Comparison of ENCODE assay signal across 17 cellular contexts in genomic region chr19:31278555-31279435, GRCh38.
DNase-seq lines count a peak whose midpoint lies in the region; ATAC-seq and TF ChIP-seq lines count a peak whose summit lies in the region.
"Had no signal": no experiment of that assay in that cellular context is flagged by ENCODE, and none has a peak within 500 bp of the region (broad histone marks: within the 10 kb centered on the region; RNA-seq: fewer than 3 reads in every experiment).

No MANE protein-coding gene starts in this region.

- TF ChIP-seq RAD21 in IMR-90 (IDR thresholded peaks at IDR 0.05; ENCODE audit: low read length): no peak

- TF ChIP-seq POLR2A in IMR-90 (IDR thresholded peaks at IDR 0.05; ENCODE audit: low read depth, low read length): no peak

- H2AK5ac ChIP-seq in IMR-90 (ENCODE audit: low read depth, low read length) (no peak overlapping the region), neuronal stem cell (ENCODE audit: low read depth, low read length) (peak overlapping the region; percentile 58)

- no peak overlapping the region for H2AK9ac ChIP-seq in IMR-90 (replicated peaks; ENCODE audit: low read depth, low read length, poor library complexity)

- H3K9me1 ChIP-seq in IMR-90 (ENCODE audit: insufficient read depth, low read length): peaks cover 27% of the 10 kb centered on the region

- peak; percentile 55 for DNase-seq in cardiac septum (ENCODE audit: low spot score)
- no peak for DNase-seq in Right ventricle myocardium superior
- DNase-seq in IMR-90: no peak
- no peak for DNase-seq in neuronal stem cell (ENCODE audit: low spot score)
- no peak for DNase-seq in anterior cingulate cortex (lab: John Stamatoyannopoulos, UW)
- DNase-seq in stimulated activated effector memory CD8-positive, alpha-beta T cell treated with anti-CD3 and anti-CD28 coated beads, Interleukin-12 subunit alpha, Interleukin-12 subunit beta, amount 100 ng/mL, for 72 hours (ENCODE audit: low spot score in 2 of 2): no peak
- DNase-seq: 8988T, AML-193, DMS79, H7, KBM-7 had no signal

- H4K20me1 ChIP-seq in IMR-90 (ENCODE audit: insufficient read depth, low read length): peaks cover 46% of the 10 kb centered on the region

- H2BK120ac ChIP-seq in IMR-90 (ENCODE audit: low read depth, low read length) (no peak overlapping the region), neuronal stem cell (ENCODE audit: low read depth, low read length) (peak overlapping the region; percentile 12)

- no peaks in the 10 kb centered on the region for H3K36me3 Mint-ChIP-seq in stimulated activated effector memory CD8-positive, alpha-beta T cell treated with anti-CD3 and anti-CD28 coated beads, Interleukin-12 subunit alpha, Interleukin-12 subunit beta, amount 100 ng/mL, for 72 hours

- H2AFZ ChIP-seq in IMR-90 (replicated peaks; ENCODE audit: low read length, poor library complexity): no peak overlapping the region
- H2AFZ ChIP-seq in neuronal stem cell (ENCODE audit: low read length): no peak overlapping the region
- H2AFZ ChIP-seq: GM23338 had no signal

- POLR2A ChIA-PET in IMR-90 (lab: Charles Lee; ENCODE audit: unreplicated experiment): no interaction called here

- H3K9ac ChIP-seq in IMR-90 (ENCODE audit: low read depth, low read length) (no peak overlapping the region), neuronal stem cell (ENCODE audit: low read depth, low read length, poor library complexity) (no peak overlapping the region)
- H3K9ac ChIP-seq: BLaER1 had no signal

- TF ChIP-seq CTCF in IMR-90 (conservative IDR thresholded peaks at IDR 0.05; ENCODE audit: low read depth, low read length): no peak

- H3K27me3 ChIP-seq in IMR-90 (ENCODE audit: control insufficient read depth, insufficient read depth, low read length): no peaks in the 10 kb centered on the region
- no peaks in the 10 kb centered on the region for H3K27me3 ChIP-seq in neuronal stem cell (ENCODE audit: control insufficient read depth in 3 of 3, insufficient read depth in 3 of 3, low read depth in 1 of 3, low read length in 3 of 3)
- H3K27me3 ChIP-seq: BLaER1 had no signal

- H3K4me3 Mint-ChIP-seq in stimulated activated effector memory CD8-positive, alpha-beta T cell treated with anti-CD3 and anti-CD28 coated beads, Interleukin-12 subunit alpha, Interleukin-12 subunit beta, amount 100 ng/mL, for 72 hours: no peak overlapping the region
- H3K4me3 Mint-ChIP-seq: CD4-positive, alpha-beta T cell; GM23338 had no signal

- peaks cover 5% of the 10 kb centered on the region; the same call in 1 of the 2 replicates for H3K4me1 ChIP-seq in IMR-90 (ENCODE audit: control insufficient read depth, insufficient read depth, low read length)
- H3K4me1 ChIP-seq in neuronal stem cell (ENCODE audit: control insufficient read depth in 2 of 2, insufficient read depth in 1 of 2, low read depth in 1 of 2, low read length in 2 of 2): peaks cover 2% of the 10 kb centered on the region in 2 donors

- BruUV-seq in IMR-90 (replicated peaks; lab: Mats Ljungman, UMichigan): TSS peak; percentile 19

- H4K5ac ChIP-seq in IMR-90 (ENCODE audit: low read depth, low read length): no peak overlapping the region

- H3K18ac ChIP-seq in IMR-90 (ENCODE audit: low read depth, low read length) (no peak overlapping the region), neuronal stem cell (ENCODE audit: low read length) (peak overlapping the region; percentile 71)

- H2BK15ac ChIP-seq in IMR-90 (ENCODE audit: low read depth, low read length) (no peak overlapping the region), neuronal stem cell (ENCODE audit: low read length) (no peak overlapping the region)

- H3K36me3 ChIP-seq in IMR-90 (ENCODE audit: control insufficient read depth, insufficient read depth, low read length) (peaks cover 41% of the 10 kb centered on the region), neuronal stem cell (replicated peaks in 1 of 2; ENCODE audit: control insufficient read depth in 2 of 2, insufficient read depth in 2 of 2, low read length in 2 of 2) (no peaks in the 10 kb centered on the region)

- no peak overlapping the region for H3K23ac ChIP-seq in IMR-90 (ENCODE audit: low read depth, low read length)
- no peak overlapping the region for H3K23ac ChIP-seq in neuronal stem cell (ENCODE audit: low read depth, low read length, poor library complexity)

- H3K4me2 ChIP-seq in IMR-90 (ENCODE audit: low read depth, low read length): no peak overlapping the region
- H3K4me2 ChIP-seq in neuronal stem cell (ENCODE audit: insufficient read depth, low read length, poor library complexity, severe bottlenecking): no peak overlapping the region
- H3K4me2 ChIP-seq: BLaER1, GM23338 had no signal

- WGBS in IMR-90 (ENCODE audit: extremely low coverage in 2 of 2, insufficient read length in 1 of 2), 2 experiments: 99% methylated on average over 21 of the region's 37 CpGs; no CpG with 5 or more reads in 1 of the 2 experiments
- whole genome bisulfite sequencing in neuronal stem cell (ENCODE audit: extremely low coverage in 2 of 2, insufficient read length in 2 of 2, insufficient replicate concordance in 1 of 2), 2 donors: no CpG with 5 or more reads among the region's 37 CpGs

- in situ Hi-C loops in IMR-90 (cut with MboI; ENCODE audit: low sequenced_read_pairs): no loop called here

- H3K9me3 ChIP-seq in IMR-90 (ENCODE audit: control insufficient read depth, insufficient read depth, low read length) (no peaks in the 10 kb centered on the region), neuronal stem cell (replicated peaks in 1 of 2; ENCODE audit: control insufficient read depth in 2 of 2, insufficient read depth in 1 of 2, low read depth in 1 of 2, low read length in 2 of 2) (no peaks in the 10 kb centered on the region)
- H3K9me3 ChIP-seq: BLaER1 had no signal

- ATAC-seq in Right ventricle myocardium superior (ENCODE audit: poor library complexity): no peak
- no peak for ATAC-seq in IMR-90 (ENCODE audit: low read depth)
- ATAC-seq in GM21447 (IDR thresholded peaks at IDR 0.05; ENCODE audit: unreplicated experiment): no peak
- ATAC-seq in stimulated activated effector memory CD8-positive, alpha-beta T cell treated with anti-CD3 and anti-CD28 coated beads, Interleukin-12 subunit alpha, Interleukin-12 subunit beta, amount 100 ng/mL, for 72 hours: no peak
- ATAC-seq: GM12878, GM23338 had no signal

- no peak overlapping the region for H3K27ac Mint-ChIP-seq in stimulated activated effector memory CD8-positive, alpha-beta T cell treated with anti-CD3 and anti-CD28 coated beads, Interleukin-12 subunit alpha, Interleukin-12 subunit beta, amount 100 ng/mL, for 72 hours
- H3K27ac Mint-ChIP-seq: CD4-positive, alpha-beta T cell; GM23338 had no signal

- peaks cover 7% of the 10 kb centered on the region for H3K4me1 Mint-ChIP-seq in stimulated activated effector memory CD8-positive, alpha-beta T cell treated with anti-CD3 and anti-CD28 coated beads, Interleukin-12 subunit alpha, Interleukin-12 subunit beta, amount 100 ng/mL, for 72 hours

- H2BK5ac ChIP-seq in IMR-90 (ENCODE audit: low read depth, low read length, poor library complexity, severe bottlenecking) (no peak overlapping the region), neuronal stem cell (ENCODE audit: low read length) (no peak overlapping the region)

- H3K9me3 Mint-ChIP-seq in stimulated activated effector memory CD8-positive, alpha-beta T cell treated with anti-CD3 and anti-CD28 coated beads, Interleukin-12 subunit alpha, Interleukin-12 subunit beta, amount 100 ng/mL, for 72 hours: no peaks in the 10 kb centered on the region
- H3K9me3 Mint-ChIP-seq: CD4-positive, alpha-beta T cell; GM23338 had no signal

- H3K79me1 ChIP-seq in IMR-90 (ENCODE audit: low read depth in 1 of 2, low read length in 2 of 2) (peaks cover 67 to 85% of the 10 kb centered on the region in 2 experiments), neuronal stem cell (ENCODE audit: low read depth, low read length) (no peaks in the 10 kb centered on the region)

- CTCF ChIA-PET in IMR-90 (lab: Yijun Ruan, JAX): no interaction called here

- H3K4ac ChIP-seq in IMR-90 (ENCODE audit: low read depth, low read length): no peak overlapping the region
- H3K4ac ChIP-seq in neuronal stem cell (ENCODE audit: low read length): peak overlapping the region; percentile 43

- intact Hi-C loops in cardiac septum (cut with DNase I) (no loop called here), Right ventricle myocardium superior (cut with DNase I) (no loop called here), IMR-90 (cut with micrococcal nuclease) (no loop called here)

- H4K91ac ChIP-seq in IMR-90 (ENCODE audit: insufficient read depth, low read depth, low read length) (no peak overlapping the region), neuronal stem cell (ENCODE audit: low read depth, low read length, poor library complexity) (no peak overlapping the region)

- H2BK12ac ChIP-seq in neuronal stem cell (ENCODE audit: low read length): no peak overlapping the region

- H2BK20ac ChIP-seq in IMR-90 (ENCODE audit: low read depth, low read length): no peak overlapping the region

- H3K14ac ChIP-seq in IMR-90 (replicated peaks; ENCODE audit: low read depth, low read length): no peak overlapping the region
- peak overlapping the region; percentile 51 for H3K14ac ChIP-seq in neuronal stem cell (ENCODE audit: low read length)

- dilution Hi-C loops in IMR-90 (cut with HindIII; ENCODE audit: low sequenced_read_pairs, unreplicated experiment): no loop called here

- H3K56ac ChIP-seq in IMR-90 (ENCODE audit: extremely low read depth, insufficient read depth, low read length): no peak overlapping the region

- no peak overlapping the region for H3K27ac ChIP-seq in IMR-90 (ENCODE audit: insufficient read depth, low read length)
- no peak overlapping the region for H3K27ac ChIP-seq in neuronal stem cell (replicated peaks; ENCODE audit: low read length)
- H3K27ac ChIP-seq: BLaER1, HL-60 had no signal

- H3K4me3 ChIP-seq in IMR-90 (ENCODE audit: insufficient read depth, low read depth, low read length): no peak overlapping the region
- no peak overlapping the region for H3K4me3 ChIP-seq in neuronal stem cell (ENCODE audit: low read length in 2 of 2)
- H3K4me3 ChIP-seq: BLaER1, GM12878, GM23338 had no signal

- H4K8ac ChIP-seq in IMR-90 (ENCODE audit: low read depth in 2 of 2, low read length in 2 of 2) (no peak overlapping the region), neuronal stem cell (ENCODE audit: low read depth, low read length) (no peak overlapping the region)

TF ChIP-seq in IMR-90, 13 proteins besides CTCF, POLR2A, EP300 and RAD21 (continues in another document):
- no peak for TF ChIP-seq MAZ (IDR thresholded peaks at IDR 0.05; ENCODE audit: borderline replicate concordance, low read depth, low read length)
- TF ChIP-seq CEBPB (IDR thresholded peaks at IDR 0.05; ENCODE audit: low read depth, low read length): no peak
- no peak for TF ChIP-seq RFX5 (IDR thresholded peaks at IDR 0.05; ENCODE audit: low read depth, low read length)
- TF ChIP-seq BHLHE40 (IDR thresholded peaks at IDR 0.05; ENCODE audit: low read depth, low read length): no peak
- TF ChIP-seq FOS (IDR thresholded peaks at IDR 0.05; ENCODE audit: low read depth, low read length): no peak
- no peak for TF ChIP-seq MXI1 (IDR thresholded peaks at IDR 0.05; ENCODE audit: borderline replicate concordance, low read depth, low read length)
- TF ChIP-seq MAFK (IDR thresholded peaks at IDR 0.05; ENCODE audit: low read depth, low read length): no peak
